ENCODE assay signal across 25 cellular contexts in genomic region chr17:70037498-70037897, GRCh38. TPM values are rescaled to one million over a fixed set of nuclear protein-coding genes. Genes with fewer than 3 reads are reported as not detected.
A peak's percentile ranks its signal among the peaks of the same experiment; 100 is the strongest.
DNase-seq lines count a peak whose midpoint lies in the region; ATAC-seq, FAIRE-seq and TF ChIP-seq lines count a peak whose summit lies in the region.
"Had no signal": no experiment of that assay in that cellular context is flagged by ENCODE, and none has a peak within 500 bp of the region (broad histone marks: within the 10 kb centered on the region; RNA-seq: fewer than 3 reads in every experiment).

No MANE protein-coding gene starts in this region.

- H3K36me3 ChIP-seq in endocrine pancreas (ENCODE audit: control insufficient read depth, insufficient read depth, low read length) = no peaks in the 10 kb centered on the region
- no peaks in the 10 kb centered on the region for H3K36me3 ChIP-seq in gastrocnemius medialis
- H3K36me3 ChIP-seq in right atrium auricular region = no peaks in the 10 kb centered on the region
- H3K36me3 ChIP-seq: BLaER1, Peyer's patch had no signal

- DNase-seq in NCI-H1092 treated with DMSO at 0.1 percent for 48 hours (lab: John Stamatoyannopoulos, UW) (peak; percentile 32), NCI-H1092 (lab: John Stamatoyannopoulos, UW) (no peak), gastrocnemius medialis (no peak), right atrium auricular region (ENCODE audit: low spot score) (no peak)
- DNase-seq in activated CD4-positive, alpha-beta T cell treated with anti-CD3 and anti-CD28 coated beads for 48 hours = no peak
- DNase-seq: ACHN; CD4-positive, alpha-beta T cell; COR-L47; GDM1; H7; Karpas-422; MV-4-11; NCI-H1436 treated with DMSO at 0.1 percent for 48 hours; NCI-H446 treated with DMSO at 0.1 percent for 48 hours; NCI-H526 treated with DMSO at 0.1 percent for 48 hours; Peyer's patch had no signal

- H3K9ac ChIP-seq in endocrine pancreas (ENCODE audit: control insufficient read depth, insufficient read depth, low read length) = no peak overlapping the region
- H3K9ac ChIP-seq: BLaER1 had no signal

- TF ChIP-seq CTCF in gastrocnemius medialis (IDR thresholded peaks at IDR 0.05 in 4 of 5, conservative IDR thresholded peaks at IDR 0.05 in 1 of 5) (no peak), right atrium auricular region (IDR thresholded peaks at IDR 0.05) (no peak)

- no peak for TF ChIP-seq POLR2A in gastrocnemius medialis (IDR thresholded peaks at IDR 0.05)

- H3K27me3 ChIP-seq in endocrine pancreas (ENCODE audit: control insufficient read depth, insufficient read depth, low read length) (no peaks in the 10 kb centered on the region), gastrocnemius medialis (no peaks in the 10 kb centered on the region), right atrium auricular region (no peaks in the 10 kb centered on the region)
- H3K27me3 ChIP-seq: BLaER1, Peyer's patch had no signal

- FAIRE-seq in G401.6 (lab: Jason Lieb, UNC) = peak; percentile 15

- H3K9me3 ChIP-seq in endocrine pancreas (ENCODE audit: control insufficient read depth, low read length) = no peaks in the 10 kb centered on the region
- H3K9me3 ChIP-seq in gastrocnemius medialis = no peaks in the 10 kb centered on the region
- H3K9me3 ChIP-seq in right atrium auricular region = no peaks in the 10 kb centered on the region
- H3K9me3 ChIP-seq: Peyer's patch had no signal

- in situ Hi-C loops in gastrocnemius medialis (cut with MboI; ENCODE audit: low sequenced_read_pairs in 4 of 4) = no loop called here

- H3K4me3 ChIP-seq in endocrine pancreas (ENCODE audit: control insufficient read depth, insufficient read depth, low read length) = peak overlapping the region; percentile 57
- H3K4me3 ChIP-seq in gastrocnemius medialis = no peak overlapping the region
- no peak overlapping the region for H3K4me3 ChIP-seq in right atrium auricular region
- H3K4me3 ChIP-seq: BLaER1, Peyer's patch had no signal

- peak overlapping the region in 1 of 4 donors; percentile 21 for H3K27ac ChIP-seq in gastrocnemius medialis
- H3K27ac ChIP-seq in right atrium auricular region = no peak overlapping the region
- H3K27ac ChIP-seq: 22Rv1, BLaER1, Peyer's patch had no signal

- peaks cover 7% of the 10 kb centered on the region for H3K4me1 ChIP-seq in endocrine pancreas (ENCODE audit: control insufficient read depth, insufficient read depth, low read length)
- peaks cover 5 to 17% of the 10 kb centered on the region in 2 donors for H3K4me1 ChIP-seq in gastrocnemius medialis
- H3K4me1 ChIP-seq in right atrium auricular region = no peaks in the 10 kb centered on the region
- H3K4me1 ChIP-seq: BLaER1, Peyer's patch had no signal

- peak; percentile 89 for ATAC-seq in gastrocnemius medialis
- ATAC-seq in GM21360 (IDR thresholded peaks at IDR 0.05; ENCODE audit: unreplicated experiment) = no peak
- ATAC-seq: SK-N-SH treated with all-trans-retinoic acid at 6 μM for 48 hours had no signal

- intact Hi-C loops in gastrocnemius medialis (cut with DNase I; ENCODE audit: low total_unique reads) = loop anchor here (5.0 kb wide), 1 partner anchor 100 kb away; no protein-coding TSS in a partner anchor

RNA-seq across cellular contexts. Expression of gene KCNJ16, which starts 37.5 kb away (rescaled TPM):
- total RNA-seq in gastrocnemius medialis (under 1 TPM in 1 of 4 donors, not detected in 3; 1.00 TPM), right atrium auricular region (under 1 TPM in 1 of 2 donors, not detected in 1; 0.59 TPM)
- total RNA-seq: CD4-positive, alpha-beta T cell; Daoy; M059J; OCI-LY7 had no signal
